1 cellular context compared by ENCODE assay signal in the genomic region with DNA sequence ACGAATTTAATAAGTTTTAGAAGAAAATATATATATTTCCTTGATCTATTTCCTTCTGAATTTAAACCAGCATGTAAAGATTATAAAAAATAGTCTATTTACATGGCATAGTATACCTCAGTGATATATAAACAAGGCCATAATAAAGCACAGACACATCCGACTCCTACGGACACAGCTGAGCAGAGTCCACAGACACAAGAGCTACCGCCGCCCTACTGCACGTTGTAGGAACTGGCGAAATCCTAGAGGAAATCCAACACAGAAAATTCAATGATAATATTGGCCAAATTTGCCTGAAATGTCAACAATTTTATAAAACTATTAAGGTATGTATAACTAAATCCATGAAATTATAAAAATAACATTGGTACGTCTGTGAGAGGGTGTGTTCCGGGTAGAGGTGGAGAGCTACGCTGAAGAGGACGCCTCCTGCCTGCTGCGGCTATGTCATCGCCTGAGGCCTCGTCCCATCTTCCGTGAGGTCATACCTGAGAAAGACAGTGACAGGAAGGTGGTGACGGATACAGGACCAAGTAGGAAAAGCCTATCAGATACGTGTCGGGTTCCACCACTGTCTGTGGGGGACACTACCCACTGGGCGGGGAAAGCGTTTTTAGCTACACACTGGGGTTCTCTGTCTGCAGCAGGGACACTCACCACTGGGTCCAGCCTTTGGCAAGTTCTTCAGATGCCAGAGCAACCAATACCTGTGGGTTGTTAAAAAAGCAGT.
TF ChIP-seq lines count a peak whose summit lies in the region.

No MANE protein-coding gene starts in this region.

TF ChIP-seq in K562, 482 proteins besides CTCF, POLR2A, EP300 and RAD21:
- TF ChIP-seq, protein P1, sequence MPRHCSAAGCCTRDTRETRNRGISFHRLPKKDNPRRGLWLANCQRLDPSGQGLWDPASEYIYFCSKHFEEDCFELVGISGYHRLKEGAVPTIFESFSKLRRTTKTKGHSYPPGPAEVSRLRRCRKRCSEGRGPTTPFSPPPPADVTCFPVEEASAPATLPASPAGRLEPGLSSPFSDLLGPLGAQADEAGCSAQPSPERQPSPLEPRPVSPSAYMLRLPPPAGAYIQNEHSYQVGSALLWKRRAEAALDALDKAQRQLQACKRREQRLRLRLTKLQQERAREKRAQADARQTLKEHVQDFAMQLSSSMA (CRISPR knock-in tag; IDR thresholded peaks at IDR 0.05) = no peak
- peak; percentile 12 for TF ChIP-seq DACH1 (IDR thresholded peaks at IDR 0.05; ENCODE audit: partially characterized antibody)
- TF ChIP-seq RBM34 (IDR thresholded peaks at IDR 0.05; ENCODE audit: borderline replicate concordance, insufficient read depth, low read length) = no peak
- TF ChIP-seq, protein P2, sequence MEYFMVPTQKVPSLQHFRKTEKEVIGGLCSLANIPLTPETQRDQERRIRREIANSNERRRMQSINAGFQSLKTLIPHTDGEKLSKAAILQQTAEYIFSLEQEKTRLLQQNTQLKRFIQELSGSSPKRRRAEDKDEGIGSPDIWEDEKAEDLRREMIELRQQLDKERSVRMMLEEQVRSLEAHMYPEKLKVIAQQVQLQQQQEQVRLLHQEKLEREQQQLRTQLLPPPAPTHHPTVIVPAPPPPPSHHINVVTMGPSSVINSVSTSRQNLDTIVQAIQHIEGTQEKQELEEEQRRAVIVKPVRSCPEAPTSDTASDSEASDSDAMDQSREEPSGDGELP (CRISPR knock-in tag; IDR thresholded peaks at IDR 0.05; ENCODE audit: borderline replicate concordance) = 0 out of 2 replicates have a peak, but pooled peaks have one; percentile 38
- no peak for TF ChIP-seq ZNF408 (CRISPR knock-in tag; IDR thresholded peaks at IDR 0.05; ENCODE audit: low read depth)
- TF ChIP-seq ADNP (tag; IDR thresholded peaks at IDR 0.05) = no peak
- TF ChIP-seq, protein P3, sequence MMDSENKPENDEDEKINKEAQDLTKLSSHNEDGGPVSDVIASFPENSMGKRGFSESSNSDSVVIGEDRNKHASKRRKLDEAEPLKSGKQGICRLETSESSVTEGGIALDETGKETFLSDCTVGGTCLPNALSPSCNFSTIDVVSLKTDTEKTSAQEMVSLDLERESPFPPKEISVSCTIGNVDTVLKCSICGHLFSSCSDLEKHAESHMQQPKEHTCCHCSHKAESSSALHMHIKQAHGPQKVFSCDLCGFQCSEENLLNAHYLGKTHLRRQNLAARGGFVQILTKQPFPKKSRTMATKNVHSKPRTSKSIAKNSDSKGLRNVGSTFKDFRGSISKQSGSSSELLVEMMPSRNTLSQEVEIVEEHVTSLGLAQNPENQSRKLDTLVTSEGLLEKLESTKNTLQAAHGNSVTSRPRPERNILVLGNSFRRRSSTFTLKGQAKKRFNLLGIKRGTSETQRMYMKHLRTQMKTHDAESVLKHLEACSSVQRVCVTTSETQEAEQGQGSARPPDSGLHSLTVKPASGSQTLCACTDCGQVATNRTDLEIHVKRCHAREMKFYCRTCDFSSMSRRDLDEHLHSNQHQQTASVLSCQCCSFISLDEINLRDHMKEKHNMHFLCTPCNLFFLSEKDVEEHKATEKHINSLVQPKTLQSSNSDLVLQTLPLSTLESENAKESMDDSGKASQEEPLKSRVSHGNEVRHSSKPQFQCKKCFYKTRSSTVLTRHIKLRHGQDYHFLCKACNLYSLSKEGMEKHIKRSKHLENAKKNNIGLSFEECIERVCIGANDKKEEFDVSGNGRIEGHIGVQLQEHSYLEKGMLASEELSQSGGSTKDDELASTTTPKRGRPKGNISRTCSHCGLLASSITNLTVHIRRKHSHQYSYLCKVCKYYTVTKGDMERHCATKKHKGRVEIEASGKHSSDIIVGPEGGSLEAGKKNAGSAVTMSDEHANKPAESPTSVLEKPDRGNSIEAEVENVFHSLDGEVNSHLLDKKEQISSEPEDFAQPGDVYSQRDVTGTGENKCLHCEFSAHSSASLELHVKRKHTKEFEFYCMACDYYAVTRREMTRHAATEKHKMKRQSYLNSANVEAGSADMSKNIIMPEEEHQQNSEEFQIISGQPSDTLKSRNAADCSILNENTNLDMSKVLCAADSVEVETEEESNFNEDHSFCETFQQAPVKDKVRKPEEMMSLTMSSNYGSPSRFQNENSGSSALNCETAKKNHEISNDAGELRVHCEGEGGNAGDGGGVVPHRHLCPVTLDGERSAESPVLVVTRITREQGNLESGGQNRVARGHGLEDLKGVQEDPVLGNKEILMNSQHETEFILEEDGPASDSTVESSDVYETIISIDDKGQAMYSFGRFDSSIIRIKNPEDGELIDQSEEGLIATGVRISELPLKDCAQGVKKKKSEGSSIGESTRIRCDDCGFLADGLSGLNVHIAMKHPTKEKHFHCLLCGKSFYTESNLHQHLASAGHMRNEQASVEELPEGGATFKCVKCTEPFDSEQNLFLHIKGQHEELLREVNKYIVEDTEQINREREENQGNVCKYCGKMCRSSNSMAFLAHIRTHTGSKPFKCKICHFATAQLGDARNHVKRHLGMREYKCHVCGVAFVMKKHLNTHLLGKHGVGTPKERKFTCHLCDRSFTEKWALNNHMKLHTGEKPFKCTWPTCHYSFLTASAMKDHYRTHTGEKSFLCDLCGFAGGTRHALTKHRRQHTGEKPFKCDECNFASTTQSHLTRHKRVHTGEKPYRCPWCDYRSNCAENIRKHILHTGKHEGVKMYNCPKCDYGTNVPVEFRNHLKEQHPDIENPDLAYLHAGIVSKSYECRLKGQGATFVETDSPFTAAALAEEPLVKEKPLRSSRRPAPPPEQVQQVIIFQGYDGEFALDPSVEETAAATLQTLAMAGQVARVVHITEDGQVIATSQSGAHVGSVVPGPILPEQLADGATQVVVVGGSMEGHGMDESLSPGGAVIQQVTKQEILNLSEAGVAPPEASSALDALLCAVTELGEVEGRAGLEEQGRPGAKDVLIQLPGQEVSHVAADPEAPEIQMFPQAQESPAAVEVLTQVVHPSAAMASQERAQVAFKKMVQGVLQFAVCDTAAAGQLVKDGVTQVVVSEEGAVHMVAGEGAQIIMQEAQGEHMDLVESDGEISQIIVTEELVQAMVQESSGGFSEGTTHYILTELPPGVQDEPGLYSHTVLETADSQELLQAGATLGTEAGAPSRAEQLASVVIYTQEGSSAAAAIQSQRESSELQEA (IDR thresholded peaks at IDR 0.05; ENCODE audit: low read depth) = no peak
- TF ChIP-seq, protein P4, sequence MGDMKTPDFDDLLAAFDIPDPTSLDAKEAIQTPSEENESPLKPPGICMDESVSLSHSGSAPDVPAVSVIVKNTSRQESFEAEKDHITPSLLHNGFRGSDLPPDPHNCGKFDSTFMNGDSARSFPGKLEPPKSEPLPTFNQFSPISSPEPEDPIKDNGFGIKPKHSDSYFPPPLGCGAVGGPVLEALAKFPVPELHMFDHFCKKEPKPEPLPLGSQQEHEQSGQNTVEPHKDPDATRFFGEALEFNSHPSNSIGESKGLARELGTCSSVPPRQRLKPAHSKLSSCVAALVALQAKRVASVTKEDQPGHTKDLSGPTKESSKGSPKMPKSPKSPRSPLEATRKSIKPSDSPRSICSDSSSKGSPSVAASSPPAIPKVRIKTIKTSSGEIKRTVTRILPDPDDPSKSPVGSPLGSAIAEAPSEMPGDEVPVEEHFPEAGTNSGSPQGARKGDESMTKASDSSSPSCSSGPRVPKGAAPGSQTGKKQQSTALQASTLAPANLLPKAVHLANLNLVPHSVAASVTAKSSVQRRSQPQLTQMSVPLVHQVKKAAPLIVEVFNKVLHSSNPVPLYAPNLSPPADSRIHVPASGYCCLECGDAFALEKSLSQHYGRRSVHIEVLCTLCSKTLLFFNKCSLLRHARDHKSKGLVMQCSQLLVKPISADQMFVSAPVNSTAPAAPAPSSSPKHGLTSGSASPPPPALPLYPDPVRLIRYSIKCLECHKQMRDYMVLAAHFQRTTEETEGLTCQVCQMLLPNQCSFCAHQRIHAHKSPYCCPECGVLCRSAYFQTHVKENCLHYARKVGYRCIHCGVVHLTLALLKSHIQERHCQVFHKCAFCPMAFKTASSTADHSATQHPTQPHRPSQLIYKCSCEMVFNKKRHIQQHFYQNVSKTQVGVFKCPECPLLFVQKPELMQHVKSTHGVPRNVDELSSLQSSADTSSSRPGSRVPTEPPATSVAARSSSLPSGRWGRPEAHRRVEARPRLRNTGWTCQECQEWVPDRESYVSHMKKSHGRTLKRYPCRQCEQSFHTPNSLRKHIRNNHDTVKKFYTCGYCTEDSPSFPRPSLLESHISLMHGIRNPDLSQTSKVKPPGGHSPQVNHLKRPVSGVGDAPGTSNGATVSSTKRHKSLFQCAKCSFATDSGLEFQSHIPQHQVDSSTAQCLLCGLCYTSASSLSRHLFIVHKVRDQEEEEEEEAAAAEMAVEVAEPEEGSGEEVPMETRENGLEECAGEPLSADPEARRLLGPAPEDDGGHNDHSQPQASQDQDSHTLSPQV (IDR thresholded peaks at IDR 0.05) = no peak
- TF ChIP-seq, protein P5, sequence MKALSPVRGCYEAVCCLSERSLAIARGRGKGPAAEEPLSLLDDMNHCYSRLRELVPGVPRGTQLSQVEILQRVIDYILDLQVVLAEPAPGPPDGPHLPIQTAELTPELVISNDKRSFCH (CRISPR knock-in tag; IDR thresholded peaks at IDR 0.05) = no peak
- TF ChIP-seq, protein P5 (tag; IDR thresholded peaks at IDR 0.05) = no peak
